ENCODE assay signal across 8 cellular contexts in the genomic region with DNA sequence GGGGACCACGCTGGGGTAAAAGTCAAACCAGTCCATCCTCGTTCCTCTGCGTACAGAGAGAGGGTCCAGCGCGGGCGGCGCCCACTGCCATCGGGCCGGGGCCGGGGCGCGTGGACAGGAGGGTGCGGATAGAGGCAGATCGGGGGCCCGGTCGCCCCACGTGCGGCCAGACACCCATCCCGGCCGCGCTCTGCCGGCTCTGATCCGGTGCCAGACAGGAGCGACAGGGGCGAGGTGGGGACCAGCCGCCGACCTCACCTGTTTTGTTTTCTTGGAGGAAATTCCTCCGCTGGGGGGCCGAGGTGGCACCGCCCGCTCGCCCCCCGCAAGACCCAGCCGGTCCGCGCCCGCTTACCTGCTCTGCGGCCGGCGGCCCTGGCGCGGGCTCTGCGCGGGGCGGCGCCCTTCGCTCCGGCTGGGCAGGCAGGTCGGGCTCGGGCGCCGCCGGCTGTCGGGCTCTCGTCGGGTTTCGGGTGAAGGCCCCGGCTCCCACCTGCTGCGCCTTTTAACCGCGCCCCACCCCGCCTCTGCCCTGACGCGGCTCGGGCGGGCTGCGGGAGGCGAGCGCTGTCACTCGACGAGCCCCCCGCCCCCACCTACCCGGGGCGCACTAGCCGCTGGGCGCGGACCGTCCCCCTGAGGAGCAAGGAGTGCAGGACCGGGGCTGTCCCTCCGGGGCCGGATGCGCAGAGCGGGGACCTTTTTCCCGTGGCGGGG. TPM values are rescaled to one million over a fixed set of nuclear protein-coding genes. Genes with fewer than 3 reads are reported as not detected.
A peak's percentile ranks its signal among the peaks of the same experiment; 100 is the strongest.
DNase-seq lines count a peak whose midpoint lies in the region; ATAC-seq and TF ChIP-seq lines count a peak whose summit lies in the region.

A gene (minus strand): TSS at position 481 of the 717 bp plus-strand sequence. CDS start 8,839 bp downstream, outside the sequence.

- H3K27me3 Mint-ChIP-seq in Caco-2 (ENCODE audit: insufficient read depth, unreplicated experiment) (peaks cover 17% of the 10 kb centered on the region), natural killer cell (ENCODE audit: low read depth in 2 of 2) (peaks cover 36 to 41% of the 10 kb centered on the region in 2 donors)

- H3K9me3 Mint-ChIP-seq in Caco-2 (ENCODE audit: unreplicated experiment): no peaks in the 10 kb centered on the region
- no peaks in the 10 kb centered on the region for H3K9me3 Mint-ChIP-seq in natural killer cell

- H3K27me3 ChIP-seq in Caco-2 (replicated peaks; ENCODE audit: control insufficient read depth, insufficient read depth, low read length): peaks cover 1% of the 10 kb centered on the region
- peaks cover 19 to 36% of the 10 kb centered on the region in 2 donors for H3K27me3 ChIP-seq in duodenal mucosa (ENCODE audit: control insufficient read depth in 1 of 2, insufficient read depth in 2 of 2, low read length in 2 of 2)
- H3K27me3 ChIP-seq in gastroesophageal sphincter: peaks cover 69% of the 10 kb centered on the region

- H3K4me3 ChIP-seq in Caco-2 (ENCODE audit: low read depth, low read length): peak within 1 kb of the TSS; percentile 22
- H3K4me3 ChIP-seq in duodenal mucosa (ENCODE audit: low read depth in 1 of 2, low read length in 2 of 2): peak within 1 kb of the TSS; percentile 50 to 51
- H3K4me3 ChIP-seq in gastroesophageal sphincter: peak within 1 kb of the TSS in 1 of 2 donors; percentile 38

- H3K9me3 ChIP-seq in Caco-2 (no peaks in the 10 kb centered on the region), duodenal mucosa (ENCODE audit: control insufficient read depth in 1 of 2, low read length in 2 of 2) (no peaks in the 10 kb centered on the region), gastroesophageal sphincter (no peaks in the 10 kb centered on the region)

- H3K36me3 ChIP-seq in Caco-2 (ENCODE audit: control insufficient read depth, insufficient read depth, low read length): no peaks in the 10 kb centered on the region
- no peaks in the 10 kb centered on the region for H3K36me3 ChIP-seq in duodenal mucosa (ENCODE audit: control insufficient read depth in 1 of 2, insufficient read depth in 2 of 2, low read length in 2 of 2)
- no peaks in the 10 kb centered on the region for H3K36me3 ChIP-seq in gastroesophageal sphincter

- BruUV-seq in Caco-2 (replicated peaks; lab: Mats Ljungman, UMichigan): no TSS peak

- POLR2A ChIA-PET in Caco-2 (lab: Charles Lee): no interaction called here

- no peak for TF ChIP-seq POLR2A in gastroesophageal sphincter (IDR thresholded peaks at IDR 0.05)

- ATAC-seq in natural killer cell: peak in 2 of 3 donors; percentile 33 to 40
- no peak for ATAC-seq in GM21447 (IDR thresholded peaks at IDR 0.05; ENCODE audit: unreplicated experiment)
- ATAC-seq in gastroesophageal sphincter: no peak
- ATAC-seq in GM19351 (IDR thresholded peaks at IDR 0.05; ENCODE audit: unreplicated experiment): no peak

- H3K27ac Mint-ChIP-seq in Caco-2 (ENCODE audit: unreplicated experiment) (no peak within 1 kb of the TSS), natural killer cell (no peak within 1 kb of the TSS)

- H3K4me3 Mint-ChIP-seq in Caco-2 (ENCODE audit: unreplicated experiment) (peak within 1 kb of the TSS; percentile 44), natural killer cell (peak within 1 kb of the TSS; percentile 70)

- CTCF ChIA-PET in Caco-2 (lab: Charles Lee): no interaction called here

- no CpG with 5 or more reads among the region's 85 CpGs for WGBS in gastroesophageal sphincter (ENCODE audit: low coverage in 1 of 2), 2 donors

- H3K4me1 ChIP-seq in Caco-2 (peaks cover 10% of the 10 kb centered on the region), duodenal mucosa (ENCODE audit: control insufficient read depth in 1 of 2, insufficient read depth in 2 of 2, low read length in 2 of 2) (peaks cover 4 to 8% of the 10 kb centered on the region in 2 donors), gastroesophageal sphincter (peaks cover 0 to 12% (median 8%) of the 10 kb centered on the region in 3 donors)

- intact Hi-C loops in Caco-2 (cut with micrococcal nuclease; ENCODE audit: unreplicated experiment): no loop called here
- intact Hi-C loops in natural killer cell (cut with micrococcal nuclease): no loop called here

- no peak for TF ChIP-seq CTCF in Caco-2 (IDR thresholded peaks at IDR 0.05; ENCODE audit: insufficient read depth in 1 of 2, low read depth in 1 of 2, low read length in 1 of 2, severe bottlenecking in 1 of 2, unreplicated experiment in 1 of 2)
- TF ChIP-seq CTCF in natural killer cell (IDR thresholded peaks at IDR 0.05): no peak
- TF ChIP-seq CTCF in gastroesophageal sphincter (IDR thresholded peaks at IDR 0.05): no peak

- DNase-seq in Caco-2 (no peak), SW480 (ENCODE audit: low spot score) (peak; percentile 16), natural killer cell (no peak), NK-92 (lab: John Stamatoyannopoulos, UW; ENCODE audit: unreplicated experiment) (no peak)

- H3K4me1 Mint-ChIP-seq in Caco-2 (ENCODE audit: low read depth, unreplicated experiment) (no peaks in the 10 kb centered on the region), natural killer cell (peaks cover 0 to 6% of the 10 kb centered on the region in 2 donors)

- H3K9ac ChIP-seq in duodenal mucosa (ENCODE audit: low read depth in 1 of 2, low read length in 2 of 2): no peak within 1 kb of the TSS

- no peak for TF ChIP-seq EP300 in gastroesophageal sphincter (IDR thresholded peaks at IDR 0.05)

- H3K36me3 Mint-ChIP-seq in Caco-2 (ENCODE audit: insufficient read depth, unreplicated experiment) (no peaks in the 10 kb centered on the region), natural killer cell (no peaks in the 10 kb centered on the region)

- H3K27ac ChIP-seq in duodenal mucosa (ENCODE audit: low read depth, low read length) (no peak within 1 kb of the TSS), gastroesophageal sphincter (no peak within 1 kb of the TSS)

RNA-seq across cellular contexts. Expression of the gene that starts here (rescaled TPM):
- not detected in 2 replicates for total RNA-seq in Caco-2 (2022)
- total RNA-seq in natural killer cell: 1 to 10 TPM in 1 of 3 donors, under 1 TPM in 2; 0.23 to 1.3 (median 0.26) TPM
- 10 to 100 TPM in 1 of 4 donors, 1 to 10 TPM in 2, not detected in 1; 1.6 to 21.5 (median 2.8) TPM for total RNA-seq in gastroesophageal sphincter

Comparison
In these comparisons a context has a peak if more than half of its experiments do, and no peak if none do; other contexts are left out.
1. ATAC-seq: peak in natural killer cell (2 of 3); none in GM21447 (single experiment), gastroesophageal sphincter (single experiment) and GM19351 (single experiment).